ENCODE assay signal across 2 cellular contexts in genomic region chr17:82605939-82606600, GRCh38.
TF ChIP-seq lines count a peak whose summit lies in the region.

No MANE protein-coding gene starts in this region.

TF ChIP-seq in SK-N-SH, 30 proteins besides CTCF, POLR2A, EP300 and RAD21 (continued from another document):
- TF ChIP-seq CHD2 (IDR thresholded peaks at IDR 0.05; ENCODE audit: low read length, partially characterized antibody): no peak
- TF ChIP-seq JUND (IDR thresholded peaks at IDR 0.05): no peak
- TF ChIP-seq GABPA (IDR thresholded peaks at IDR 0.05; ENCODE audit: low read depth): no peak
- TF ChIP-seq TEAD4 (IDR thresholded peaks at IDR 0.05; ENCODE audit: borderline replicate concordance, insufficient read depth): no peak

TF ChIP-seq in SK-N-SH treated with all-trans-retinoic acid at 6 μM for 48 hours, 23 proteins besides CTCF, POLR2A, EP300 and RAD21 (continued from another document):
- no peak for TF ChIP-seq CREB5 (CRISPR knock-in tag; IDR thresholded peaks at IDR 0.05; ENCODE audit: low read depth)
- no peak for TF ChIP-seq TCF4 (CRISPR knock-in tag; IDR thresholded peaks at IDR 0.05; ENCODE audit: borderline replicate concordance)
- TF ChIP-seq SNAI2 (CRISPR knock-in tag; IDR thresholded peaks at IDR 0.05): no peak
- TF ChIP-seq TOX (CRISPR knock-in tag; IDR thresholded peaks at IDR 0.05; ENCODE audit: borderline replicate concordance): no peak
- no peak for TF ChIP-seq ZNF565 (CRISPR knock-in tag; conservative IDR thresholded peaks at IDR 0.05; ENCODE audit: low read depth)
- no peak for TF ChIP-seq TSHZ2 (CRISPR knock-in tag; IDR thresholded peaks at IDR 0.05)
- TF ChIP-seq ZNF70 (CRISPR knock-in tag; IDR thresholded peaks at IDR 0.05): no peak
- no peak for TF ChIP-seq ZC3H10 (CRISPR knock-in tag; IDR thresholded peaks at IDR 0.05)
- no peak for TF ChIP-seq BACH2 (CRISPR knock-in tag; IDR thresholded peaks at IDR 0.05; ENCODE audit: borderline replicate concordance)
- no peak for TF ChIP-seq POU6F1 (CRISPR knock-in tag; IDR thresholded peaks at IDR 0.05; ENCODE audit: borderline replicate concordance, low read depth)
- no peak for TF ChIP-seq ESRRG (CRISPR knock-in tag; IDR thresholded peaks at IDR 0.05)
- no peak for TF ChIP-seq OSR1 (CRISPR knock-in tag; IDR thresholded peaks at IDR 0.05)
- no peak for TF ChIP-seq GLIS3 (CRISPR knock-in tag; IDR thresholded peaks at IDR 0.05)
- TF ChIP-seq ARNTL (CRISPR knock-in tag; IDR thresholded peaks at IDR 0.05; ENCODE audit: borderline replicate concordance, low read depth): no peak
- no peak for TF ChIP-seq ZFP30 (CRISPR knock-in tag; IDR thresholded peaks at IDR 0.05)
